1 cellular context compared by ENCODE assay signal in genomic region chr6:27592481-27593199, GRCh38.
TF ChIP-seq lines count a peak whose summit lies in the region.

No MANE protein-coding gene starts in this region.

TF ChIP-seq in K562, 482 proteins besides CTCF, POLR2A, EP300 and RAD21 (continued from another document and continues in another):
- TF ChIP-seq ZNF3 (CRISPR knock-in tag; IDR thresholded peaks at IDR 0.05) (no peak), PHF8 (IDR thresholded peaks at IDR 0.05; ENCODE audit: borderline replicate concordance, low read length) (peak; percentile 19; the same call in 1 of the 2 replicates), ZBTB1 (CRISPR knock-in tag; IDR thresholded peaks at IDR 0.05; ENCODE audit: borderline replicate concordance, low read depth) (no peak), USF1 (CRISPR knock-in tag; IDR thresholded peaks at IDR 0.05) (no peak), HSF4 (CRISPR knock-in tag; IDR thresholded peaks at IDR 0.05; ENCODE audit: borderline replicate concordance) (no peak), FOXM1 (IDR thresholded peaks at IDR 0.05; ENCODE audit: low read depth) (0 out of 2 replicates have a peak, but pooled peaks have one; percentile 18), FOXM1 (CRISPR knock-in tag; IDR thresholded peaks at IDR 0.05; ENCODE audit: low read depth) (no peak), GABPB1 (CRISPR knock-in tag; IDR thresholded peaks at IDR 0.05) (peak; percentile 70), BACH1 (tag; IDR thresholded peaks at IDR 0.05) (peak; percentile 41; the same call in 1 of the 2 replicates), LCOR (CRISPR knock-in tag; IDR thresholded peaks at IDR 0.05) (peak; percentile 94), MBD1 (CRISPR knock-in tag; IDR thresholded peaks at IDR 0.05) (no peak), CC2D1A (IDR thresholded peaks at IDR 0.05) (peak; percentile 61), NFYB (IDR thresholded peaks at IDR 0.05; ENCODE audit: extremely low read depth, insufficient read length) (no peak), HCFC1 (IDR thresholded peaks at IDR 0.05; ENCODE audit: low read depth, low read length) (peak; percentile 43; the same call in 1 of the 2 replicates), EHMT2 (IDR thresholded peaks at IDR 0.05) (no peak; the same call in none of the 2 replicates), ZNF444 (CRISPR knock-in tag; IDR thresholded peaks at IDR 0.05) (no peak), MED1 (CRISPR knock-in tag; IDR thresholded peaks at IDR 0.05; ENCODE audit: borderline replicate concordance) (no peak), ZBTB12 (CRISPR knock-in tag; IDR thresholded peaks at IDR 0.05) (no peak; the same call in 1 of the 2 replicates), ETS1 (conservative IDR thresholded peaks at IDR 0.05; ENCODE audit: control insufficient read depth, low read depth, low read length) (peak; percentile 99), CHD1 (IDR thresholded peaks at IDR 0.05; ENCODE audit: low read length) (peak; percentile 50), SRSF3 (IDR thresholded peaks at IDR 0.05; ENCODE audit: insufficient read depth, low read length) (no peak), GATAD2A (IDR thresholded peaks at IDR 0.05) (peak; percentile 63; the same call in 1 of the 2 replicates), SIN3A (IDR thresholded peaks at IDR 0.05; ENCODE audit: borderline replicate concordance in 2 of 2, control insufficient read depth in 1 of 2, low read depth in 2 of 2, low read length in 2 of 2) (peak; percentile 62 to 66; a peak in 2 of 4 replicates), ZNF696 (CRISPR knock-in tag; conservative IDR thresholded peaks at IDR 0.05) (no peak), HNRNPLL (IDR thresholded peaks at IDR 0.05; ENCODE audit: low read depth, low read length, poor library complexity, severe bottlenecking) (peak; percentile 62), KLF13 (tag; IDR thresholded peaks at IDR 0.05; ENCODE audit: borderline replicate concordance, low read depth) (0 out of 2 replicates have a peak, but pooled peaks have one; percentile 27), CAMTA2 (CRISPR knock-in tag; conservative IDR thresholded peaks at IDR 0.05) (no peak), DACH1 (IDR thresholded peaks at IDR 0.05; ENCODE audit: partially characterized antibody) (peak; percentile 95), SMARCE1 (IDR thresholded peaks at IDR 0.05) (peak; percentile 47; the same call in 1 of the 2 replicates), CHAMP1 (IDR thresholded peaks at IDR 0.05) (peak; percentile 94), HMG20A (CRISPR knock-in tag; conservative IDR thresholded peaks at IDR 0.05) (no peak), SOX6 (IDR thresholded peaks at IDR 0.05) (peak; percentile 89), FOXA1 (IDR thresholded peaks at IDR 0.05; ENCODE audit: borderline replicate concordance) (no peak), RBM14 (IDR thresholded peaks at IDR 0.05; ENCODE audit: borderline replicate concordance, insufficient read depth, low read depth, low read length) (no peak), ZNF239 (CRISPR knock-in tag; IDR thresholded peaks at IDR 0.05) (peak; percentile 48), SETDB1 (IDR thresholded peaks at IDR 0.05; ENCODE audit: low read length) (no peak), ZNF644 (tag; IDR thresholded peaks at IDR 0.05; ENCODE audit: low read depth) (no peak), TEAD4 (IDR thresholded peaks at IDR 0.05; ENCODE audit: low read length) (peak; percentile 90), TEAD4 (CRISPR knock-in tag; IDR thresholded peaks at IDR 0.05; ENCODE audit: borderline replicate concordance) (no peak), NRF1 (conservative IDR thresholded peaks at IDR 0.05 in 1 of 2, IDR thresholded peaks at IDR 0.05 in 1 of 2) (no peak; a peak in 2 of 4 replicates), FOXA3 (CRISPR knock-in tag; conservative IDR thresholded peaks at IDR 0.05 in 1 of 2, IDR thresholded peaks at IDR 0.05 in 1 of 2) (peak; percentile 64 to 77; a peak in 3 of 4 replicates), IFI16 (CRISPR knock-in tag; IDR thresholded peaks at IDR 0.05) (no peak), KDM2B (CRISPR knock-in tag; IDR thresholded peaks at IDR 0.05) (no peak; the same call in 1 of the 2 replicates), MCM2 (IDR thresholded peaks at IDR 0.05; ENCODE audit: low read depth) (no peak), CHD2 (IDR thresholded peaks at IDR 0.05; ENCODE audit: low read depth, low read length) (peak; percentile 76; the same call in 1 of the 2 replicates), BCLAF1 (IDR thresholded peaks at IDR 0.05; ENCODE audit: borderline replicate concordance in 1 of 2, control insufficient read depth in 1 of 2, low read depth in 2 of 2, low read length in 1 of 2) (peak; percentile 65 to 79; a peak in 1 of 4 replicates), ASH1L (IDR thresholded peaks at IDR 0.05; ENCODE audit: borderline replicate concordance, low read depth, partially characterized antibody) (peak; percentile 5), SMARCA5 (IDR thresholded peaks at IDR 0.05) (peak; percentile 95), MTA2 (IDR thresholded peaks at IDR 0.05; ENCODE audit: low read depth) (no peak), CHD4 (IDR thresholded peaks at IDR 0.05; ENCODE audit: insufficient read depth, insufficient replicate concordance, low read depth, low read length, poor library complexity, severe bottlenecking) (peak; percentile 40), JUND (IDR thresholded peaks at IDR 0.05; ENCODE audit: borderline replicate concordance, low read depth, low read length) (peak; percentile 83), JUND (tag; IDR thresholded peaks at IDR 0.05; ENCODE audit: borderline replicate concordance, low read depth, low read length) (peak; percentile 46; the same call in 1 of the 3 replicates), ILK (tag; IDR thresholded peaks at IDR 0.05; ENCODE audit: borderline replicate concordance, low read depth) (no peak), KAT8 (IDR thresholded peaks at IDR 0.05; ENCODE audit: low read depth) (no peak), POLR3G (IDR thresholded peaks at IDR 0.05; ENCODE audit: extremely low read depth, insufficient read length, insufficient replicate concordance) (peak; percentile 90), FOXJ2 (tag; IDR thresholded peaks at IDR 0.05) (peak; percentile 61; the same call in 1 of the 2 replicates), ZNF586 (CRISPR knock-in tag; conservative IDR thresholded peaks at IDR 0.05) (no peak), MTF1 (CRISPR knock-in tag; IDR thresholded peaks at IDR 0.05; ENCODE audit: borderline replicate concordance) (no peak), SP2 (IDR thresholded peaks at IDR 0.05; ENCODE audit: extremely low read depth, low read depth, low read length, poor library complexity, severe bottlenecking) (no peak)
- TF ChIP-seq, protein P1, sequence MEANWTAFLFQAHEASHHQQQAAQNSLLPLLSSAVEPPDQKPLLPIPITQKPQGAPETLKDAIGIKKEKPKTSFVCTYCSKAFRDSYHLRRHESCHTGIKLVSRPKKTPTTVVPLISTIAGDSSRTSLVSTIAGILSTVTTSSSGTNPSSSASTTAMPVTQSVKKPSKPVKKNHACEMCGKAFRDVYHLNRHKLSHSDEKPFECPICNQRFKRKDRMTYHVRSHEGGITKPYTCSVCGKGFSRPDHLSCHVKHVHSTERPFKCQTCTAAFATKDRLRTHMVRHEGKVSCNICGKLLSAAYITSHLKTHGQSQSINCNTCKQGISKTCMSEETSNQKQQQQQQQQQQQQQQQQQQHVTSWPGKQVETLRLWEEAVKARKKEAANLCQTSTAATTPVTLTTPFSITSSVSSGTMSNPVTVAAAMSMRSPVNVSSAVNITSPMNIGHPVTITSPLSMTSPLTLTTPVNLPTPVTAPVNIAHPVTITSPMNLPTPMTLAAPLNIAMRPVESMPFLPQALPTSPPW (CRISPR knock-in tag; IDR thresholded peaks at IDR 0.05), result peak; percentile 56
- TF ChIP-seq, protein P2, sequence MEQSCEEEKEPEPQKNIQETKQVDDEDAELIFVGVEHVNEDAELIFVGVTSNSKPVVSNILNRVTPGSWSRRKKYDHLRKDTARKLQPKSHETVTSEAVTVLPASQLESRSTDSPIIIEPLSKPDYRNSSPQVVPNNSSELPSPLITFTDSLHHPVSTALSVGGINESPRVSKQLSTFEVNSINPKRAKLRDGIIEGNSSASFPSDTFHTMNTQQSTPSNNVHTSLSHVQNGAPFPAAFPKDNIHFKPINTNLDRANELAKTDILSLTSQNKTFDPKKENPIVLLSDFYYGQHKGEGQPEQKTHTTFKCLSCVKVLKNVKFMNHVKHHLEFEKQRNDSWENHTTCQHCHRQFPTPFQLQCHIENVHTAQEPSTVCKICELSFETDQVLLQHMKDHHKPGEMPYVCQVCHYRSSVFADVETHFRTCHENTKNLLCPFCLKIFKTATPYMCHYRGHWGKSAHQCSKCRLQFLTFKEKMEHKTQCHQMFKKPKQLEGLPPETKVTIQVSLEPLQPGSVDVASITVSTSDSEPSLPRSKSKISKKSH (CRISPR knock-in tag; IDR thresholded peaks at IDR 0.05), result no peak
